Comparison of ENCODE assay signal across 1 cellular context in the genomic region with DNA sequence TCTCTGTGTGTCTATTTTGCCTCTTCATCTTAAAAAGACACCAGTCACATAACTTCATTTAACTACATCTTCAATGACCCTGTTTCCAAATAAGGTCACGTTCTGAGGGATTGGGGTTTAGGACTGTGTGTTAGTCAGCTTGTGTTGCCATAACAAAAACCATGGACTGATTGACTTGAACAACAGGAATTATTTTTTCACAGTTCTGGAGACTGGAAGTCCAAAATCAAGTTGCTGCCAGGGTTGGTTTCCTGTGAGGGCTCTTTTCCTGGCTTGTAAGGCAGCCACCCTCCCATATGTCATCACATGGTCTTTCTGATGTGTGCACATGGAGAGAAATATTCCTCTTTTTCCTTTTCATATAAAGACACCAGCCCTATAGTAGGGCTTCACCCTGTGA.
TF ChIP-seq lines count a peak whose summit lies in the region.

No MANE protein-coding gene starts in this region.

TF ChIP-seq in IMR-90, 13 proteins besides CTCF, POLR2A, EP300 and RAD21:
- TF ChIP-seq, protein P1, sequence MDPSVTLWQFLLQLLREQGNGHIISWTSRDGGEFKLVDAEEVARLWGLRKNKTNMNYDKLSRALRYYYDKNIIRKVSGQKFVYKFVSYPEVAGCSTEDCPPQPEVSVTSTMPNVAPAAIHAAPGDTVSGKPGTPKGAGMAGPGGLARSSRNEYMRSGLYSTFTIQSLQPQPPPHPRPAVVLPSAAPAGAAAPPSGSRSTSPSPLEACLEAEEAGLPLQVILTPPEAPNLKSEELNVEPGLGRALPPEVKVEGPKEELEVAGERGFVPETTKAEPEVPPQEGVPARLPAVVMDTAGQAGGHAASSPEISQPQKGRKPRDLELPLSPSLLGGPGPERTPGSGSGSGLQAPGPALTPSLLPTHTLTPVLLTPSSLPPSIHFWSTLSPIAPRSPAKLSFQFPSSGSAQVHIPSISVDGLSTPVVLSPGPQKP (IDR thresholded peaks at IDR 0.05; ENCODE audit: borderline replicate concordance, low read depth, low read length): no peak
- TF ChIP-seq CEBPB (IDR thresholded peaks at IDR 0.05; ENCODE audit: low read depth, low read length) (no peak), MAZ (IDR thresholded peaks at IDR 0.05; ENCODE audit: borderline replicate concordance, low read depth, low read length) (no peak), CHD1 (IDR thresholded peaks at IDR 0.05; ENCODE audit: low read depth, low read length) (no peak), FOS (IDR thresholded peaks at IDR 0.05; ENCODE audit: low read depth, low read length) (no peak), NFE2L2 (IDR thresholded peaks at IDR 0.05; ENCODE audit: low read depth, low read length) (no peak), BHLHE40 (IDR thresholded peaks at IDR 0.05; ENCODE audit: low read depth, low read length) (no peak), RCOR1 (IDR thresholded peaks at IDR 0.05; ENCODE audit: insufficient replicate concordance, low read length) (no peak), SMC3 (IDR thresholded peaks at IDR 0.05; ENCODE audit: low read depth, low read length) (no peak), MAFK (IDR thresholded peaks at IDR 0.05; ENCODE audit: low read depth, low read length) (no peak), RFX5 (IDR thresholded peaks at IDR 0.05; ENCODE audit: low read depth, low read length) (no peak), MXI1 (IDR thresholded peaks at IDR 0.05; ENCODE audit: borderline replicate concordance, low read depth, low read length) (no peak)
- TF ChIP-seq, protein P2, sequence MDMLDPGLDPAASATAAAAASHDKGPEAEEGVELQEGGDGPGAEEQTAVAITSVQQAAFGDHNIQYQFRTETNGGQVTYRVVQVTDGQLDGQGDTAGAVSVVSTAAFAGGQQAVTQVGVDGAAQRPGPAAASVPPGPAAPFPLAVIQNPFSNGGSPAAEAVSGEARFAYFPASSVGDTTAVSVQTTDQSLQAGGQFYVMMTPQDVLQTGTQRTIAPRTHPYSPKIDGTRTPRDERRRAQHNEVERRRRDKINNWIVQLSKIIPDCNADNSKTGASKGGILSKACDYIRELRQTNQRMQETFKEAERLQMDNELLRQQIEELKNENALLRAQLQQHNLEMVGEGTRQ (IDR thresholded peaks at IDR 0.05; ENCODE audit: low read depth, low read length): no peak
